8 cellular contexts compared by ENCODE assay signal in the genomic region with DNA sequence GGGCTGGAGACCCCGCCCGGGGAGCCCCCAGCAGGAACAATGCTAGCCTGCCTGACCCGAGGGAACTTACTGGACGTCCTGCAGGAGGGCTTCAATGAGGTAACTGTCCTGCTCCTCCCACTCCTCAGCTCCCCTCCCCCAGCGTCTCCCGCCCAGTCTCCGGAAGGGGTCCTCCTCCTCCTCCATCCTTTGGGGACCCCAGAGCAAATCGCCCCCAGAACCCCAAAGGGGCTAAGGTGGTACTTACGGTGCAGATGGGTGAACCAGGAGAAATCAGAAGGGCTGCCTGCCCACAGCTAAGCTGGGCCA. TPM values are rescaled to one million over a fixed set of nuclear protein-coding genes. Genes with fewer than 3 reads are reported as not detected.
A peak's percentile ranks its signal among the peaks of the same experiment; 100 is the strongest.
DNase-seq lines count a peak whose midpoint lies in the region; ATAC-seq and TF ChIP-seq lines count a peak whose summit lies in the region.

No MANE protein-coding gene starts in this region.

- CTCF ChIA-PET in WTC11 (lab: Charles Lee), result interaction anchor here (0.7 to 7.9 kb wide), 6 partner anchors 10 to 84 kb away, joined by 3 to 121 read pairs (median 12); no protein-coding TSS in a partner anchor

- H3K27ac Mint-ChIP-seq in GM23338 (0 out of 2 replicates have a peak overlapping the region, but pooled peaks have one; percentile 75), WTC11 (peak overlapping the region; percentile 41; the same call in 1 of the 2 replicates)

- H3K27me3 Mint-ChIP-seq in GM23338 (ENCODE audit: insufficient read depth, low read depth, poor library complexity) (peaks cover 5% of the 10 kb centered on the region), WTC11 (ENCODE audit: low read depth) (no peaks in the 10 kb centered on the region; the same call in 1 of the 2 replicates)

- H3K4me2 ChIP-seq in GM23338, result peak overlapping the region; percentile 92

- H3K4me3 Mint-ChIP-seq in GM23338 (peak overlapping the region; percentile 81), WTC11 (peak overlapping the region; percentile 68)

- H3F3A ChIP-seq in GM23338 (replicated peaks; ENCODE audit: low read depth), result peaks cover 14% of the 10 kb centered on the region; the same call in 1 of the 2 replicates

- H3K27me3 ChIP-seq in GM23338 (ENCODE audit: insufficient read depth) (no peaks in the 10 kb centered on the region), right atrium auricular region (no peaks in the 10 kb centered on the region)

- TF ChIP-seq CTCF in GM23338 (conservative IDR thresholded peaks at IDR 0.05; ENCODE audit: low read depth in 2 of 2) (no peak), WTC11 (IDR thresholded peaks at IDR 0.05) (no peak), right atrium auricular region (IDR thresholded peaks at IDR 0.05) (no peak)

- H3K9me2 ChIP-seq in GM23338 (ENCODE audit: insufficient read depth), result no peaks in the 10 kb centered on the region

- H3K36me3 ChIP-seq in GM23338 (ENCODE audit: insufficient read depth), result no peaks in the 10 kb centered on the region
- no peaks in the 10 kb centered on the region for H3K36me3 ChIP-seq in right atrium auricular region

- H3K9me3 ChIP-seq in right atrium auricular region, result no peaks in the 10 kb centered on the region

- no peaks in the 10 kb centered on the region for H4K20me1 ChIP-seq in GM23338 (replicated peaks; ENCODE audit: insufficient read depth)

- H3K9me3 Mint-ChIP-seq in GM23338, result no peaks in the 10 kb centered on the region; the same call in 2 of the 3 replicates
- no peaks in the 10 kb centered on the region for H3K9me3 Mint-ChIP-seq in WTC11

- H3K4me3 ChIP-seq in GM23338 (peak overlapping the region; percentile 83), right atrium auricular region (peak overlapping the region; percentile 52 to 72), skeletal muscle cell (ENCODE audit: low read depth, low read length) (peak overlapping the region; percentile 53)

- no peaks in the 10 kb centered on the region; the same call in 2 of the 3 replicates for H3K36me3 Mint-ChIP-seq in GM23338 (ENCODE audit: low read depth)
- H3K36me3 Mint-ChIP-seq in WTC11, result no peaks in the 10 kb centered on the region

- POLR2A ChIA-PET in WTC11 (lab: Charles Lee), result interaction anchor here (0.6 to 3.2 kb wide), 8 partner anchors 11 to 171 kb away, joined by 3 to 17 read pairs (median 4); a partner anchor contains a TSS

- H3K79me2 ChIP-seq in GM23338 (replicated peaks; ENCODE audit: insufficient read depth), result peaks cover 17% of the 10 kb centered on the region; the same call in 1 of the 2 replicates

- H3K4me1 ChIP-seq in GM23338 (ENCODE audit: insufficient read depth) (peaks cover 38% of the 10 kb centered on the region), right atrium auricular region (peaks cover 2 to 53% of the 10 kb centered on the region in 2 donors)

- DNase-seq in GM23338 (ENCODE audit: low spot score), result no peak
- DNase-seq in WTC11 (ENCODE audit: low spot score), result no peak
- DNase-seq in right atrium auricular region (ENCODE audit: low spot score), result no peak
- DNase-seq in skeletal muscle cell (ENCODE audit: low read depth), result no peak
- no peak for DNase-seq in NCI-H146 (lab: John Stamatoyannopoulos, UW)
- no peak for DNase-seq in iPS-NIHi7 (ENCODE audit: extremely low spot score)

- ATAC-seq in GM23338 (no peak; the same call in 2 of the 3 replicates), WTC11 (peak; percentile 69), HG02970 (IDR thresholded peaks at IDR 0.05; ENCODE audit: low FRiP score, unreplicated experiment) (no peak), GM21528 (IDR thresholded peaks at IDR 0.05; ENCODE audit: low FRiP score, unreplicated experiment) (no peak)

- peak overlapping the region; percentile 80 for H3K27ac ChIP-seq in GM23338 (ENCODE audit: low read depth)
- H3K27ac ChIP-seq in right atrium auricular region, result peak overlapping the region; percentile 78 to 84

- peaks cover 42% of the 10 kb centered on the region for H3K4me1 Mint-ChIP-seq in GM23338
- H3K4me1 Mint-ChIP-seq in WTC11, result peaks cover 44% of the 10 kb centered on the region

- peak overlapping the region; percentile 95 for H2AFZ ChIP-seq in GM23338

TF ChIP-seq in GM23338, 12 proteins besides CTCF, POLR2A, EP300 and RAD21:
- TF ChIP-seq ZNF331 (CRISPR knock-in tag; IDR thresholded peaks at IDR 0.05; ENCODE audit: low read depth) (no peak), POLR2AphosphoS5 (IDR thresholded peaks at IDR 0.05; ENCODE audit: low read depth) (peak; percentile 62)

TF ChIP-seq in WTC11, 78 proteins besides CTCF, POLR2A, EP300 and RAD21:
- TF ChIP-seq, protein P1, sequence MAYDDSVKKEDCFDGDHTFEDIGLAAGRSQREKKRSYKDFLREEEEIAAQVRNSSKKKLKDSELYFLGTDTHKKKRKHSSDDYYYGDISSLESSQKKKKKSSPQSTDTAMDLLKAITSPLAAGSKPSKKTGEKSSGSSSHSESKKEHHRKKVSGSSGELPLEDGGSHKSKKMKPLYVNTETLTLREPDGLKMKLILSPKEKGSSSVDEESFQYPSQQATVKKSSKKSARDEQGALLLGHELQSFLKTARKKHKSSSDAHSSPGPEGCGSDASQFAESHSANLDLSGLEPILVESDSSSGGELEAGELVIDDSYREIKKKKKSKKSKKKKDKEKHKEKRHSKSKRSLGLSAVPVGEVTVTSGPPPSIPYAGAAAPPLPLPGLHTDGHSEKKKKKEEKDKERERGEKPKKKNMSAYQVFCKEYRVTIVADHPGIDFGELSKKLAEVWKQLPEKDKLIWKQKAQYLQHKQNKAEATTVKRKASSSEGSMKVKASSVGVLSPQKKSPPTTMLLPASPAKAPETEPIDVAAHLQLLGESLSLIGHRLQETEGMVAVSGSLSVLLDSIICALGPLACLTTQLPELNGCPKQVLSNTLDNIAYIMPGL (CRISPR knock-in tag; IDR thresholded peaks at IDR 0.05), result 0 out of 2 replicates have a peak, but pooled peaks have one; percentile 16
- TF ChIP-seq MYBL2 (CRISPR knock-in tag; IDR thresholded peaks at IDR 0.05) (0 out of 2 replicates have a peak, but pooled peaks have one; percentile 11), SMAD3 (CRISPR knock-in tag; IDR thresholded peaks at IDR 0.05; ENCODE audit: borderline replicate concordance) (no peak), ELF4 (CRISPR knock-in tag; IDR thresholded peaks at IDR 0.05; ENCODE audit: low read depth) (no peak)
TF ChIP-seq in WTC11: peak in this region for 2.

RNA-seq across cellular contexts. Expression of a gene that starts 0.3 kb away (rescaled TPM):
- total RNA-seq in GM23338 (2014; rRNA removed; shearing (Covaris generic)), result 17.2 and 18.1 TPM in 2 replicates
- 9.4 and 9.6 TPM in 2 replicates for polyA plus RNA-seq in GM23338 (2016; fragmentation: Nextera tagmentation; extraction: Ambion mirVana)
- total RNA-seq in WTC11 (2021) (12.6 to 14.6 TPM (median 13.5 TPM) in 3 replicates), right atrium auricular region (10 to 100 TPM; 25.7 to 50.9 TPM)

RNA-seq across cellular contexts. Expression of a gene that starts 18.7 kb away (rescaled TPM):
- total RNA-seq in GM23338 (2014; rRNA removed; shearing (Covaris generic)), result 1.0 TPM in 1 of 2 replicates, not detected in the other
- 4.1 and 4.7 TPM in 2 replicates for polyA plus RNA-seq in GM23338 (2016; fragmentation: Nextera tagmentation; extraction: Ambion mirVana)
- total RNA-seq in WTC11 (2021) (2.1 to 4.2 TPM (median 3.0 TPM) in 3 replicates), right atrium auricular region (1 to 10 TPM; 1.5 to 8.3 TPM)

RNA-seq across cellular contexts. Expression of a gene that starts 24.9 kb away (rescaled TPM):
- 1.0 and 3.5 TPM in 2 replicates for total RNA-seq in GM23338 (2014; rRNA removed; shearing (Covaris generic))
- polyA plus RNA-seq in GM23338 (2016; fragmentation: Nextera tagmentation; extraction: Ambion mirVana), result 2.2 and 2.6 TPM in 2 replicates
- total RNA-seq in WTC11 (2021), result 0.33 to 0.62 TPM (median 0.55 TPM) in 3 replicates
- 10 to 100 TPM in 1 of 2 donors, 1 to 10 TPM in 1; 5.5 to 13.0 TPM for total RNA-seq in right atrium auricular region

RNA-seq across cellular contexts. Expression of a gene that starts 25.8 kb away (rescaled TPM):
- 6.1 and 6.8 TPM in 2 replicates for total RNA-seq in GM23338 (2014; rRNA removed; shearing (Covaris generic))
- polyA plus RNA-seq in GM23338 (2016; fragmentation: Nextera tagmentation; extraction: Ambion mirVana), result 8.4 and 9.6 TPM in 2 replicates
- total RNA-seq in WTC11 (2021) (1.3 to 2.1 TPM (median 1.4 TPM) in 3 replicates), right atrium auricular region (1,000 to 10,000 TPM; 2,961 to 3,608 TPM)

RNA-seq across cellular contexts. Expression of a gene that starts 58.1 kb away (rescaled TPM):
- total RNA-seq in GM23338 (2014; rRNA removed; shearing (Covaris generic)), result 9.9 and 15.8 TPM in 2 replicates
- 52.8 and 55.8 TPM in 2 replicates for polyA plus RNA-seq in GM23338 (2016; fragmentation: Nextera tagmentation; extraction: Ambion mirVana)
- total RNA-seq in WTC11 (2021) (18.7 to 22.6 TPM (median 20.4 TPM) in 3 replicates), right atrium auricular region (10 to 100 TPM; 27.7 to 40.9 TPM)
